In genomic region chr11:78350646-78351165, GRCh38 we compare ENCODE assay signal across 8 cellular contexts.
DNase-seq lines count a peak whose midpoint lies in the region; ATAC-seq and TF ChIP-seq lines count a peak whose summit lies in the region.

No MANE protein-coding gene starts in this region.

- H3K4me3 ChIP-seq in DND-41 (ENCODE audit: low read depth in 1 of 2, low read length in 2 of 2) (peak overlapping the region; percentile 13 to 45; a peak in 3 of 4 replicates), ectodermal cell (ENCODE audit: insufficient read depth, low read depth, low read length) (no peak overlapping the region)

- peaks cover 99% of the 10 kb centered on the region for H3K79me2 ChIP-seq in DND-41 (ENCODE audit: insufficient read depth, low read length)

- WGBS in ectodermal cell, 2 experiments = 46 to 48% methylated on average over 7 of the region's 7 CpGs

- peak overlapping the region; percentile 63 for H3K9ac ChIP-seq in DND-41 (ENCODE audit: low read depth, low read length)

- H3K9me3 ChIP-seq in DND-41 (ENCODE audit: insufficient read depth, low read length, severe bottlenecking) (no peaks in the 10 kb centered on the region), ectodermal cell (ENCODE audit: control insufficient read depth, low read length) (no peaks in the 10 kb centered on the region)

- H3K27me3 ChIP-seq in DND-41 (ENCODE audit: insufficient read depth, low read length, poor library complexity) = no peaks in the 10 kb centered on the region
- H3K27me3 ChIP-seq in ectodermal cell (ENCODE audit: control insufficient read depth, insufficient read depth, low read length, poor library complexity, severe bottlenecking) = no peaks in the 10 kb centered on the region

- ATAC-seq in DND-41 (ENCODE audit: insufficient read depth, low read depth) = peak; percentile 62

- H3K36me3 ChIP-seq in DND-41 (ENCODE audit: insufficient read depth, low read length) = peaks cover 8% of the 10 kb centered on the region; the same call in 1 of the 2 replicates
- H3K36me3 ChIP-seq in ectodermal cell (ENCODE audit: control insufficient read depth, insufficient read depth, low read length) = no peaks in the 10 kb centered on the region

- peak; percentile 42 for DNase-seq in DND-41
- DNase-seq in NOMO-1 treated with DMSO at 0.1 percent for 48 hours (lab: John Stamatoyannopoulos, UW; ENCODE audit: unreplicated experiment) = peak; percentile 86
- peak; percentile 64 for DNase-seq in myocyte (ENCODE audit: low read depth)
- no peak for DNase-seq in stimulated activated CD4-positive, alpha-beta T cell treated with anti-CD3 and anti-CD28 coated beads, Interleukin-2, amount 100 ng/mL, for 24 hours
- DNase-seq in NCI-H345 treated with DMSO at 0.1 percent for 48 hours (lab: John Stamatoyannopoulos, UW; ENCODE audit: unreplicated experiment) = no peak
- no peak for DNase-seq in activated naive CD4-positive, alpha-beta T cell treated with Interleukin-2 at 50 U/mL for 16 hours
- DNase-seq in activated CD4-positive, alpha-beta T cell treated with anti-CD3 and anti-CD28 coated beads for 1 hour = no peak

- H4K20me1 ChIP-seq in DND-41 (ENCODE audit: insufficient read depth, low read length) = peaks cover 10% of the 10 kb centered on the region; the same call in 1 of the 2 replicates

- TF ChIP-seq CTCF in DND-41 (IDR thresholded peaks at IDR 0.05; ENCODE audit: borderline replicate concordance, extremely low read depth, low read length, poor library complexity, severe bottlenecking) = no peak

- H3K4me1 ChIP-seq in DND-41 (ENCODE audit: insufficient read depth, low read length) = peaks cover 96% of the 10 kb centered on the region
- H3K4me1 ChIP-seq in ectodermal cell (ENCODE audit: control insufficient read depth, insufficient read depth, low read length) = peaks cover 38% of the 10 kb centered on the region

- peak overlapping the region; percentile 90 for H3K27ac ChIP-seq in DND-41 (ENCODE audit: low read length)
- H3K27ac ChIP-seq in ectodermal cell (ENCODE audit: insufficient read depth, low read depth, low read length, poor library complexity, severe bottlenecking) = peak overlapping the region; percentile 83

- H2AFZ ChIP-seq in DND-41 (ENCODE audit: low read depth, low read length) = peak overlapping the region; percentile 3; the same call in 1 of the 2 replicates

- H3K4me2 ChIP-seq in DND-41 (ENCODE audit: insufficient read depth, low read length) = peak overlapping the region; percentile 66

Comparison
In these comparisons a context has a peak if more than half of its experiments do, and no peak if none do; other contexts are left out.
1. DNase-seq: peak in DND-41 (single experiment), NOMO-1 treated with DMSO at 0.1 percent for 48 hours (single experiment) and myocyte (single experiment); none in stimulated activated CD4-positive, alpha-beta T cell treated with anti-CD3 and anti-CD28 coated beads, Interleukin-2, amount 100 ng/mL, for 24 hours (0 of 2), NCI-H345 treated with DMSO at 0.1 percent for 48 hours (single experiment), activated naive CD4-positive, alpha-beta T cell treated with Interleukin-2 at 50 U/mL for 16 hours (single experiment) and activated CD4-positive, alpha-beta T cell treated with anti-CD3 and anti-CD28 coated beads for 1 hour (single experiment).